In the genomic region with DNA sequence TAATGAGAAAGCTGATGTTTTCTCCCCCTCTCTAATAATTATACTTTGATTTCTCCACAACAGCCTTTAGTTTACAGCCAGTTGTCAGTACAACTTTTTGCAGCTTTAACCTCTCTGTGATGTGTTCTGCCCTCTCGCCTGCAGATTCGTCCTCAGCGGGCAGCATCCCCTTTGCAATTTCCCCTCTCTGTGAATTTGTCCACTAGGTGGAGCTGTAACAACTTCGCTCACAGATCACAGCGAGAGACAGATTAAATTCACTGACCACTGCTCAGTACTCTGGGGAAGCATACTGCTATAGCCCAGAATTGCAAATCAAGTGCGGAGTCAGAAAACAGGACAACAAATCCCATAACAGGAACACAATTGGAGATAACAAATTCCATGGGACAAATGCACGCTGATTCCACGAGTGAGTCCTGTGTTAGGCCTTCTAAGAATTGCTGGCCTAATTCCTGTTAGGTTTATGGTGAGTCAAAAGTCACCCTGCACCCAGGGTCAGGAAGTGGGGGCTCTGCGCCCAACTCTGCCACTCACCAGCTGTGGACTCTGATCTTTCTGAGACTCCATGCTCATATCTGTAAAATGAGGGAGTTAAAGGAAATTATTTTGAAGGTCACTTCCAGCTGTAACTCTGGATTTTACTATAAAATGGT, we compare ENCODE assay signal across 9 cellular contexts.
A peak's percentile ranks its signal among the peaks of the same experiment; 100 is the strongest.
DNase-seq lines count a peak whose midpoint lies in the region; ATAC-seq and TF ChIP-seq lines count a peak whose summit lies in the region.
"Had no signal": no experiment of that assay in that cellular context is flagged by ENCODE, and none has a peak within 500 bp of the region (broad histone marks: within the 10 kb centered on the region; RNA-seq: fewer than 3 reads in every experiment).

No MANE protein-coding gene starts in this region.

- H3K4me1 ChIP-seq in SJCRH30: no peaks in the 10 kb centered on the region

- H3K27ac Mint-ChIP-seq in activated CD8-positive, alpha-beta memory T cell treated with anti-CD3 and anti-CD28 coated beads, Interleukin-2, amount 10 ng/mL, durations not matched to agents 7 days and 5 days: no peak overlapping the region

- no peaks in the 10 kb centered on the region for H3K36me3 Mint-ChIP-seq in activated CD8-positive, alpha-beta memory T cell treated with anti-CD3 and anti-CD28 coated beads, Interleukin-2, amount 10 ng/mL, durations not matched to agents 7 days and 5 days

- H3K27me3 Mint-ChIP-seq in activated CD8-positive, alpha-beta memory T cell treated with anti-CD3 and anti-CD28 coated beads, Interleukin-2, amount 10 ng/mL, durations not matched to agents 7 days and 5 days: no peaks in the 10 kb centered on the region

- no peak for ATAC-seq in activated CD8-positive, alpha-beta memory T cell treated with anti-CD3 and anti-CD28 coated beads, Interleukin-2, amount 10 ng/mL, durations not matched to agents 7 days and 5 days

- H3K36me3 ChIP-seq in SJCRH30: no peaks in the 10 kb centered on the region

- no peak overlapping the region for H3K4me3 Mint-ChIP-seq in activated CD8-positive, alpha-beta memory T cell treated with anti-CD3 and anti-CD28 coated beads, Interleukin-2, amount 10 ng/mL, durations not matched to agents 7 days and 5 days

- CTCF ChIA-PET in activated CD8-positive, alpha-beta memory T cell treated with anti-CD3 and anti-CD28 coated beads, Interleukin-2, amount 10 ng/mL, durations not matched to agents 7 days and 5 days (lab: Charles Lee): interaction anchor here (0.7 kb wide), 1 partner anchor 986 kb away, joined by 3 read pairs; no protein-coding TSS in a partner anchor

- H3K4me3 ChIP-seq in SJCRH30 (no peak overlapping the region), epithelial cell of esophagus (ENCODE audit: low read length) (no peak overlapping the region)

- TF ChIP-seq CTCF in epithelial cell of esophagus (IDR thresholded peaks at IDR 0.05; ENCODE audit: insufficient read depth, low read depth, low read length, missing control alignments): peak; percentile 81

- H3K27ac ChIP-seq in SJCRH30: no peak overlapping the region
- H3K27ac ChIP-seq: epithelial cell of prostate had no signal

- no peaks in the 10 kb centered on the region for H3K9me3 ChIP-seq in SJCRH30 (replicated peaks)

- H3K4me1 Mint-ChIP-seq in activated CD8-positive, alpha-beta memory T cell treated with anti-CD3 and anti-CD28 coated beads, Interleukin-2, amount 10 ng/mL, durations not matched to agents 7 days and 5 days: no peaks in the 10 kb centered on the region

- H3K27me3 ChIP-seq in SJCRH30: no peaks in the 10 kb centered on the region

- peaks cover 13% of the 10 kb centered on the region for H3K9me3 Mint-ChIP-seq in activated CD8-positive, alpha-beta memory T cell treated with anti-CD3 and anti-CD28 coated beads, Interleukin-2, amount 10 ng/mL, durations not matched to agents 7 days and 5 days (ENCODE audit: low read depth)

- peak; percentile 39 for DNase-seq in activated CD8-positive, alpha-beta memory T cell treated with anti-CD3 and anti-CD28 coated beads, Interleukin-2, amount 10 ng/mL, durations not matched to agents 7 days and 5 days
- no peak for DNase-seq in activated CD8-positive, alpha-beta memory T cell treated with anti-CD3 and anti-CD28 coated beads for 24 hours
- DNase-seq in H4 (ENCODE audit: low spot score) (peak; percentile 72), LHCN-M2 (ENCODE audit: low read depth) (peak; percentile 0), SJCRH30 (peak; percentile 23 to 75), epithelial cell of esophagus (ENCODE audit: low read depth) (peak; percentile 50), myocyte (ENCODE audit: low read depth) (peak; percentile 5)
- no peak for DNase-seq in activated effector memory CD4-positive, alpha-beta T cell treated with Interleukin-2 at 50 U/mL for 16 hours

Comparison
In these comparisons a context has a peak if more than half of its experiments do, and no peak if none do; other contexts are left out.
1. DNase-seq: peak in activated CD8-positive, alpha-beta memory T cell treated with anti-CD3 and anti-CD28 coated beads, Interleukin-2, amount 10 ng/mL, durations not matched to agents 7 days and 5 days (single experiment), H4 (single experiment), LHCN-M2 (single experiment), SJCRH30 (2 of 2), epithelial cell of esophagus (single experiment) and myocyte (single experiment); none in activated CD8-positive, alpha-beta memory T cell treated with anti-CD3 and anti-CD28 coated beads for 24 hours (single experiment) and activated effector memory CD4-positive, alpha-beta T cell treated with Interleukin-2 at 50 U/mL for 16 hours (single experiment).